ENCODE assay signal across 8 cellular contexts in the genomic region with DNA sequence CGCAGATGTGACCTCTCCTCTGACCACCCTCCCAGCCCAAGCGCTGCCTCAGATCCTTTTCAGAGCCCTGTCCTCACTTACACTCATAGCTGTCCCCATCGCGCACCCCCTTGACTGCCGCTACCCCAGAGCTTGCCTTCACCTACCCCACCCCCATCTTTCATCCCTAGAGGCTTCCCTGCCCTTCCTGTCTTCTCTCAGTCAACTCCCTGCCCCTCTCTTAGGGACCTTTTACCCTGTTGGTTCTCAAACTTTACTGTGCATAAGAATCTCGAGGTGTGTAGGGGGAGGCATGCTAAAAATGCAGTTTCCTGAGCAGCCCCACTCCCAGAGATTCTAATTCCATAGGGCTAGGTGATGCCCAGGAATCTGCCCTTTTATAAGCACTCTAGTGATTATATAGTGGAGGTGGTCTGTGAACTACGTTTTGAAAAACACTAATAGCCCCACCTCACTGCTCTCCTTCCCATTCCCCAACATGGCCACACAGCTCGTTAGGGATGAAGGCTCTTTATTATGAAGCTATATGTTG. TPM values are rescaled to one million over a fixed set of nuclear protein-coding genes. Genes with fewer than 3 reads are reported as not detected.
DNase-seq lines count a peak whose midpoint lies in the region; ATAC-seq and TF ChIP-seq lines count a peak whose summit lies in the region.

No MANE protein-coding gene starts in this region.

- H3K4me2 ChIP-seq in neural cell (ENCODE audit: low read length) = peak overlapping the region; percentile 95

- peaks cover 46% of the 10 kb centered on the region for H3K79me2 ChIP-seq in neural cell (replicated peaks; ENCODE audit: insufficient read depth, low read length)

- H3K36me3 ChIP-seq in MG63 = peaks cover 11% of the 10 kb centered on the region
- no peaks in the 10 kb centered on the region for H3K36me3 ChIP-seq in neural cell (ENCODE audit: insufficient read depth, low read length)

- no peaks in the 10 kb centered on the region for H4K20me1 ChIP-seq in neural cell (ENCODE audit: insufficient read depth)

- H3K9me2 ChIP-seq in neural cell (ENCODE audit: insufficient read depth, low read length) = no peaks in the 10 kb centered on the region

- no peak for TF ChIP-seq CTCF in dorsolateral prefrontal cortex (IDR thresholded peaks at IDR 0.05 in 54 of 56, conservative IDR thresholded peaks at IDR 0.05 in 2 of 56; ENCODE audit: low read depth in 1 of 56, partially characterized antibody in 56 of 56)
- no peak for TF ChIP-seq CTCF in neural cell (IDR thresholded peaks at IDR 0.05; ENCODE audit: poor library complexity, severe bottlenecking)

- no peaks in the 10 kb centered on the region; the same call in 1 of the 2 replicates for H3K9me3 ChIP-seq in MG63
- no peaks in the 10 kb centered on the region for H3K9me3 ChIP-seq in neural cell (ENCODE audit: low read length)

- intact Hi-C loops in dorsolateral prefrontal cortex (cut with DNase I) = loop anchor here in 1 of 2 donors (2.0 kb wide), 1 partner anchor 97 kb away; a partner anchor contains a TSS

- H3K27ac ChIP-seq in dorsolateral prefrontal cortex = peak overlapping the region in 52 of 59 donors; percentile 91 to 100 (median 99)
- H3K27ac ChIP-seq in neural cell (ENCODE audit: low read length) = peak overlapping the region; percentile 93

- H3K9ac ChIP-seq in neural cell (ENCODE audit: low read length) = peak overlapping the region; percentile 97

- H3K27me3 ChIP-seq in MG63 = no peaks in the 10 kb centered on the region
- H3K27me3 ChIP-seq in dorsolateral prefrontal cortex = no peaks in the 10 kb centered on the region
- no peaks in the 10 kb centered on the region for H3K27me3 ChIP-seq in neural cell (ENCODE audit: insufficient read depth, low read depth, low read length)

- peak overlapping the region; percentile 89 for H3K4me3 ChIP-seq in MG63
- peak overlapping the region; percentile 63 to 100 (median 95) for H3K4me3 ChIP-seq in dorsolateral prefrontal cortex
- peak overlapping the region; percentile 71 for H3K4me3 ChIP-seq in neural cell (ENCODE audit: low read length)

- TF ChIP-seq RAD21 in neural cell (conservative IDR thresholded peaks at IDR 0.05) = no peak

- TF ChIP-seq EP300 in neural cell (conservative IDR thresholded peaks at IDR 0.05; ENCODE audit: poor library complexity, severe bottlenecking) = no peak

- H2AFZ ChIP-seq in neural cell (ENCODE audit: low read depth, low read length) = peak overlapping the region; percentile 93

- DNase-seq in MG63 (peak; percentile 20), dorsolateral prefrontal cortex (peak in 1 of 10 donors; percentile 12), NCI-H1048 (lab: John Stamatoyannopoulos, UW) (no peak)
- DNase-seq in central memory CD4-positive, alpha-beta T cell = no peak

- H3F3A ChIP-seq in neural cell (ENCODE audit: insufficient read depth, low read length, poor library complexity, severe bottlenecking) = no peaks in the 10 kb centered on the region

- peak; percentile 14 for ATAC-seq in GM19351 (IDR thresholded peaks at IDR 0.05; ENCODE audit: unreplicated experiment)
- ATAC-seq in GM18873 (IDR thresholded peaks at IDR 0.05; ENCODE audit: low FRiP score, unreplicated experiment) = no peak
- ATAC-seq in HG02870 (IDR thresholded peaks at IDR 0.05; ENCODE audit: unreplicated experiment) = no peak

TF ChIP-seq in neural cell, 6 proteins besides CTCF, POLR2A, EP300 and RAD21:
- TF ChIP-seq, protein P1, sequence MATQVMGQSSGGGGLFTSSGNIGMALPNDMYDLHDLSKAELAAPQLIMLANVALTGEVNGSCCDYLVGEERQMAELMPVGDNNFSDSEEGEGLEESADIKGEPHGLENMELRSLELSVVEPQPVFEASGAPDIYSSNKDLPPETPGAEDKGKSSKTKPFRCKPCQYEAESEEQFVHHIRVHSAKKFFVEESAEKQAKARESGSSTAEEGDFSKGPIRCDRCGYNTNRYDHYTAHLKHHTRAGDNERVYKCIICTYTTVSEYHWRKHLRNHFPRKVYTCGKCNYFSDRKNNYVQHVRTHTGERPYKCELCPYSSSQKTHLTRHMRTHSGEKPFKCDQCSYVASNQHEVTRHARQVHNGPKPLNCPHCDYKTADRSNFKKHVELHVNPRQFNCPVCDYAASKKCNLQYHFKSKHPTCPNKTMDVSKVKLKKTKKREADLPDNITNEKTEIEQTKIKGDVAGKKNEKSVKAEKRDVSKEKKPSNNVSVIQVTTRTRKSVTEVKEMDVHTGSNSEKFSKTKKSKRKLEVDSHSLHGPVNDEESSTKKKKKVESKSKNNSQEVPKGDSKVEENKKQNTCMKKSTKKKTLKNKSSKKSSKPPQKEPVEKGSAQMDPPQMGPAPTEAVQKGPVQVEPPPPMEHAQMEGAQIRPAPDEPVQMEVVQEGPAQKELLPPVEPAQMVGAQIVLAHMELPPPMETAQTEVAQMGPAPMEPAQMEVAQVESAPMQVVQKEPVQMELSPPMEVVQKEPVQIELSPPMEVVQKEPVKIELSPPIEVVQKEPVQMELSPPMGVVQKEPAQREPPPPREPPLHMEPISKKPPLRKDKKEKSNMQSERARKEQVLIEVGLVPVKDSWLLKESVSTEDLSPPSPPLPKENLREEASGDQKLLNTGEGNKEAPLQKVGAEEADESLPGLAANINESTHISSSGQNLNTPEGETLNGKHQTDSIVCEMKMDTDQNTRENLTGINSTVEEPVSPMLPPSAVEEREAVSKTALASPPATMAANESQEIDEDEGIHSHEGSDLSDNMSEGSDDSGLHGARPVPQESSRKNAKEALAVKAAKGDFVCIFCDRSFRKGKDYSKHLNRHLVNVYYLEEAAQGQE (IDR thresholded peaks at IDR 0.05; ENCODE audit: borderline replicate concordance) = no peak
- TF ChIP-seq SMC3 (conservative IDR thresholded peaks at IDR 0.05; ENCODE audit: poor library complexity) (no peak), TAF1 (IDR thresholded peaks at IDR 0.05; ENCODE audit: low read depth) (no peak)
TF ChIP-seq in neural cell: peak in this region for 0.

RNA-seq across cellular contexts. Expression of a gene that starts 0.7 kb away (rescaled TPM):
- total RNA-seq in MG63 (2014; rRNA removed; shearing (Covaris generic); ENCODE audit: low replicate concordance) = 4.3 and 7.4 TPM in 2 replicates
- 10 to 100 TPM; 45.6 to 73.7 (median 60.7) TPM for total RNA-seq in dorsolateral prefrontal cortex
- polyA plus RNA-seq in neural cell = 17.8 and 18.3 TPM in 2 replicates
- polyA minus RNA-seq in neural cell = 32.1 and 33.9 TPM in 2 replicates

RNA-seq across cellular contexts. Expression of a gene that starts 58.2 kb away (rescaled TPM):
- total RNA-seq in MG63 (2014; rRNA removed; shearing (Covaris generic); ENCODE audit: low replicate concordance) = not detected in 2 replicates
- total RNA-seq in dorsolateral prefrontal cortex = 10 to 100 TPM in 19 of 120 experiments, 1 to 10 TPM in 101; 1.3 to 30.6 (median 5.7) TPM
- polyA plus RNA-seq in neural cell = 0.58 TPM in 1 of 2 replicates, not detected in the other
- polyA minus RNA-seq in neural cell = not detected in 2 replicates
